ENCODE assay signal across 9 cellular contexts in genomic region chr7:143408686-143409551, GRCh38. TPM values are rescaled to one million over a fixed set of nuclear protein-coding genes. Genes with fewer than 3 reads are reported as not detected.
DNase-seq lines count a peak whose midpoint lies in the region; ATAC-seq, FAIRE-seq and TF ChIP-seq lines count a peak whose summit lies in the region.
"Had no signal": no experiment of that assay in that cellular context is flagged by ENCODE, and none has a peak within 500 bp of the region (broad histone marks: within the 10 kb centered on the region; RNA-seq: fewer than 3 reads in every experiment).

Gene EPHA1 (minus strand): TSS chr7:143408856. CDS start chr7:143408805, 51 bp downstream.

- DNase-seq in AG04449 (ENCODE audit: low read depth, low spot score) (no peak), RWPE2 (ENCODE audit: low spot score) (no peak), bronchial epithelial cell (ENCODE audit: low read depth) (peak; percentile 88), WERI-Rb-1 (no peak), posterior cingulate gyrus (no peak)

- peak; percentile 39 to 55 for TF ChIP-seq RAD21 in liver (IDR thresholded peaks at IDR 0.05)

- H3K27ac ChIP-seq in HEK293 (ENCODE audit: extremely low read depth, low read depth, low read length) (no peak within 1 kb of the TSS), RWPE2 (ENCODE audit: poor library complexity, severe bottlenecking) (peak within 1 kb of the TSS; percentile 59), liver (ENCODE audit: low read depth in 1 of 2, low read length in 2 of 2) (peak within 1 kb of the TSS in 1 of 2 donors; percentile 45), thymus (ENCODE audit: low read depth) (peak within 1 kb of the TSS; percentile 32), WERI-Rb-1 (no peak within 1 kb of the TSS)

- TF ChIP-seq CTCF in AG04449 (IDR thresholded peaks at IDR 0.05; ENCODE audit: insufficient read depth, low read length, missing control alignments) (peak; percentile 4), HEK293 (tag by site-specific recombination; IDR thresholded peaks at IDR 0.05) (no peak), RWPE2 (IDR thresholded peaks at IDR 0.05; ENCODE audit: poor library complexity, severe bottlenecking) (peak; percentile 73), bronchial epithelial cell (IDR thresholded peaks at IDR 0.05; ENCODE audit: insufficient read depth, low read length, severe bottlenecking) (peak; percentile 68), liver (IDR thresholded peaks at IDR 0.05; ENCODE audit: low read depth, low read length, missing input control) (peak; percentile 15), WERI-Rb-1 (IDR thresholded peaks at IDR 0.05; ENCODE audit: low read depth, low read length) (no peak)

- POLR2A ChIA-PET in AG04449 (lab: Yijun Ruan, JAX), result no interaction called here
- POLR2A ChIA-PET in HEK293 (lab: Yijun Ruan, JAX), result interaction anchor here (1.5 to 2.7 kb wide), 2 partner anchors 11 to 28 kb away, joined by 4 to 10 read pairs; partner anchors contain the start of gene ZYX

- ATAC-seq in RWPE2 (ENCODE audit: low read depth), result peak; percentile 82

- WGBS in liver, result 7% methylated on average over 39 of the region's 39 CpGs
- 6% methylated on average over 39 of the region's 39 CpGs for WGBS in thymus

- intact Hi-C loops in posterior cingulate gyrus (cut with DNase I), result no loop called here

- H3K27me3 ChIP-seq in RWPE2 (ENCODE audit: insufficient read depth, poor library complexity, severe bottlenecking) (no peaks in the 10 kb centered on the region), bronchial epithelial cell (ENCODE audit: control insufficient read depth, insufficient read depth, low read length) (no peaks in the 10 kb centered on the region), liver (ENCODE audit: control insufficient read depth in 4 of 4, insufficient read depth in 4 of 4, low read length in 3 of 4) (no peaks in the 10 kb centered on the region), thymus (ENCODE audit: control insufficient read depth, insufficient read depth) (no peaks in the 10 kb centered on the region), WERI-Rb-1 (ENCODE audit: insufficient read depth, low read depth, severe bottlenecking) (no peaks in the 10 kb centered on the region)

- H3K36me3 ChIP-seq in HEK293 (ENCODE audit: control insufficient read depth in 2 of 2, insufficient read depth in 1 of 2, low read length in 2 of 2) (no peaks in the 10 kb centered on the region), RWPE2 (ENCODE audit: low read depth) (peaks cover 18% of the 10 kb centered on the region; the same call in 1 of the 2 replicates), bronchial epithelial cell (ENCODE audit: control insufficient read depth, insufficient read depth, low read length) (peaks cover 8% of the 10 kb centered on the region), liver (ENCODE audit: control insufficient read depth in 4 of 4, insufficient read depth in 3 of 4, low read depth in 1 of 4, low read length in 3 of 4) (no peaks in the 10 kb centered on the region), thymus (ENCODE audit: control insufficient read depth, insufficient read depth) (no peaks in the 10 kb centered on the region), WERI-Rb-1 (no peaks in the 10 kb centered on the region)

- FAIRE-seq in bronchial epithelial cell (lab: Jason Lieb, UNC), result no peak
- FAIRE-seq: colon had no signal

- H3K9me3 ChIP-seq in HEK293 (ENCODE audit: control insufficient read depth, insufficient read depth, low read depth, low read length) (no peaks in the 10 kb centered on the region), RWPE2 (ENCODE audit: severe bottlenecking) (no peaks in the 10 kb centered on the region), liver (ENCODE audit: control insufficient read depth in 4 of 4, low read length in 3 of 4) (no peaks in the 10 kb centered on the region), thymus (ENCODE audit: control insufficient read depth) (no peaks in the 10 kb centered on the region), WERI-Rb-1 (ENCODE audit: severe bottlenecking) (no peaks in the 10 kb centered on the region)

- H3K4me3 ChIP-seq in AG04449 (ENCODE audit: low read depth, low read length) (no peak within 1 kb of the TSS), HEK293 (ENCODE audit: low read depth, low read length) (peak within 1 kb of the TSS; percentile 30), RWPE2 (ENCODE audit: severe bottlenecking) (peak within 1 kb of the TSS; percentile 64), bronchial epithelial cell (ENCODE audit: low read depth, low read length) (peak within 1 kb of the TSS; percentile 59), liver (ENCODE audit: low read depth in 1 of 3, low read length in 3 of 3) (peak within 1 kb of the TSS; percentile 11 to 75 (median 70)), thymus (ENCODE audit: low read length) (peak within 1 kb of the TSS; percentile 45), WERI-Rb-1 (ENCODE audit: low read depth, low read length) (no peak within 1 kb of the TSS)

- H3K4me1 ChIP-seq in HEK293 (ENCODE audit: control insufficient read depth, insufficient read depth, low read length) (peaks cover 2% of the 10 kb centered on the region; the same call in 1 of the 2 replicates), RWPE2 (ENCODE audit: insufficient read depth, poor library complexity, severe bottlenecking) (peaks cover 4% of the 10 kb centered on the region), liver (ENCODE audit: control insufficient read depth in 4 of 4, insufficient read depth in 4 of 4, low read length in 3 of 4) (peaks cover 6 to 38% (median 34%) of the 10 kb centered on the region in 4 donors), thymus (ENCODE audit: control insufficient read depth, insufficient read depth, low read length) (peaks cover 20% of the 10 kb centered on the region)

- CTCF ChIA-PET in AG04449 (lab: Yijun Ruan, JAX), result interaction anchor here (1.0 to 5.2 kb wide), 7 partner anchors 8 to 169 kb away, joined by 3 to 49 read pairs (median 4); no protein-coding TSS in a partner anchor
- CTCF ChIA-PET in HEK293 (lab: Yijun Ruan, JAX), result interaction anchor here (0.6 to 3.6 kb wide), 3 partner anchors 8 to 103 kb away, joined by 3 to 20 read pairs (median 3); no protein-coding TSS in a partner anchor

- H3K9ac ChIP-seq in liver (ENCODE audit: low read depth in 1 of 2, low read length in 2 of 2), result no peak within 1 kb of the TSS

TF ChIP-seq in HEK293, 187 proteins besides CTCF, POLR2A, EP300 and RAD21 (continues in another document):
- TF ChIP-seq ZNF292 (tag by site-specific recombination; IDR thresholded peaks at IDR 0.05; ENCODE audit: borderline replicate concordance, low read depth) (no peak), ZNF239 (tag by site-specific recombination; IDR thresholded peaks at IDR 0.05) (no peak), KLF10 (tag by site-specific recombination; IDR thresholded peaks at IDR 0.05) (no peak), ZNF544 (tag by site-specific recombination; IDR thresholded peaks at IDR 0.05) (no peak), PBX3 (CRISPR knock-in tag; IDR thresholded peaks at IDR 0.05) (no peak), OSR2 (tag by site-specific recombination; IDR thresholded peaks at IDR 0.05) (no peak), REPIN1 (tag by site-specific recombination; IDR thresholded peaks at IDR 0.05; ENCODE audit: low read depth) (no peak)

TF ChIP-seq in liver, 16 proteins besides CTCF, POLR2A, EP300 and RAD21:
- TF ChIP-seq TAF1 (conservative IDR thresholded peaks at IDR 0.05) (no peak), NR2F2 (IDR thresholded peaks at IDR 0.05) (no peak), ZBTB33 (IDR thresholded peaks at IDR 0.05) (no peak), YY1 (IDR thresholded peaks at IDR 0.05) (no peak), HNF4G (IDR thresholded peaks at IDR 0.05) (no peak), MAX (IDR thresholded peaks at IDR 0.05) (no peak), JUND (IDR thresholded peaks at IDR 0.05) (no peak), FOXA2 (IDR thresholded peaks at IDR 0.05) (no peak), ATF3 (IDR thresholded peaks at IDR 0.05) (no peak), HNF4A (conservative IDR thresholded peaks at IDR 0.05) (no peak)

RNA-seq across cellular contexts. Expression of gene EPHA1, which starts in this region (rescaled TPM):
- total RNA-seq in bronchial epithelial cell, result 19.0 and 51.5 TPM in 2 replicates
- 10 to 100 TPM; 12.0 to 21.0 TPM for total RNA-seq in liver
- polyA plus RNA-seq in liver, result 10 to 100 TPM; 10.3 to 10.7 TPM
- polyA plus RNA-seq in thymus, result 12.5 TPM

Comparison
In these comparisons a context has a peak if more than half of its experiments do, and no peak if none do; other contexts are left out.
1. H3K4me3 ChIP-seq: peak in HEK293 (single experiment), RWPE2 (single experiment), bronchial epithelial cell (single experiment), liver (3 of 3) and thymus (single experiment); none in AG04449 (single experiment) and WERI-Rb-1 (single experiment).
2. CTCF ChIP-seq: peak in AG04449 (single experiment), RWPE2 (single experiment), bronchial epithelial cell (single experiment) and liver (single experiment); none in HEK293 (single experiment) and WERI-Rb-1 (single experiment).
3. H3K27ac ChIP-seq: peak in RWPE2 (single experiment) and thymus (single experiment); none in HEK293 (single experiment) and WERI-Rb-1 (single experiment).